10 cellular contexts compared by ENCODE assay signal in genomic region chr4:158938462-158939044, GRCh38.
A peak's percentile ranks its signal among the peaks of the same experiment; 100 is the strongest.
DNase-seq lines count a peak whose midpoint lies in the region; ATAC-seq and TF ChIP-seq lines count a peak whose summit lies in the region.
"Had no signal": no experiment of that assay in that cellular context is flagged by ENCODE, and none has a peak within 500 bp of the region (broad histone marks: within the 10 kb centered on the region; RNA-seq: fewer than 3 reads in every experiment).

No MANE protein-coding gene starts in this region.

- no peak for TF ChIP-seq CTCF in WTC11 (IDR thresholded peaks at IDR 0.05)

- H3K4me3 ChIP-seq in skeletal muscle cell (ENCODE audit: low read depth, low read length): no peak overlapping the region

- POLR2A ChIA-PET in WTC11 (lab: Charles Lee): no interaction called here

- H3K27me3 Mint-ChIP-seq in WTC11 (ENCODE audit: low read depth): no peaks in the 10 kb centered on the region

- ATAC-seq in GM21515 (IDR thresholded peaks at IDR 0.05; ENCODE audit: unreplicated experiment): no peak
- no peak for ATAC-seq in WTC11

- DNase-seq in NCI-H1092 treated with DMSO at 0.1 percent for 48 hours (lab: John Stamatoyannopoulos, UW) (peak; percentile 32), NCI-H1092 (lab: John Stamatoyannopoulos, UW) (no peak), NCI-H446 (lab: John Stamatoyannopoulos, UW) (peak; percentile 77 to 91), fibroblast of gingiva (ENCODE audit: low read depth) (peak; percentile 91), skeletal muscle cell (ENCODE audit: low read depth) (peak; percentile 56), WTC11 (ENCODE audit: low spot score) (no peak), T-helper 9 cell (no peak)
- DNase-seq: Calu3, NCI-H526 had no signal

- H3K4me1 Mint-ChIP-seq in WTC11: peaks cover 5% of the 10 kb centered on the region

- no peaks in the 10 kb centered on the region for H3K9me3 Mint-ChIP-seq in WTC11

- CTCF ChIA-PET in WTC11 (lab: Charles Lee): no interaction called here

- H3K36me3 Mint-ChIP-seq in WTC11: no peaks in the 10 kb centered on the region

- no peak overlapping the region for H3K4me3 Mint-ChIP-seq in WTC11

- no peak overlapping the region for H3K27ac Mint-ChIP-seq in WTC11

TF ChIP-seq in WTC11, 78 proteins besides CTCF, POLR2A, EP300 and RAD21:
- TF ChIP-seq, protein P1, sequence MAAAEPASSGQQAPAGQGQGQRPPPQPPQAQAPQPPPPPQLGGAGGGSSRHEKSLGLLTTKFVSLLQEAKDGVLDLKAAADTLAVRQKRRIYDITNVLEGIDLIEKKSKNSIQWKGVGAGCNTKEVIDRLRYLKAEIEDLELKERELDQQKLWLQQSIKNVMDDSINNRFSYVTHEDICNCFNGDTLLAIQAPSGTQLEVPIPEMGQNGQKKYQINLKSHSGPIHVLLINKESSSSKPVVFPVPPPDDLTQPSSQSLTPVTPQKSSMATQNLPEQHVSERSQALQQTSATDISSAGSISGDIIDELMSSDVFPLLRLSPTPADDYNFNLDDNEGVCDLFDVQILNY (CRISPR knock-in tag; IDR thresholded peaks at IDR 0.05): no peak
- TF ChIP-seq ESRRA (CRISPR knock-in tag; IDR thresholded peaks at IDR 0.05; ENCODE audit: borderline replicate concordance): no peak
- TF ChIP-seq ZNF416 (CRISPR knock-in tag; IDR thresholded peaks at IDR 0.05): no peak
- no peak for TF ChIP-seq GABPB1 (CRISPR knock-in tag; IDR thresholded peaks at IDR 0.05)
- TF ChIP-seq JAZF1 (CRISPR knock-in tag; IDR thresholded peaks at IDR 0.05): no peak
- no peak for TF ChIP-seq GRHL2 (CRISPR knock-in tag; IDR thresholded peaks at IDR 0.05; ENCODE audit: insufficient replicate concordance, severe bottlenecking)
- TF ChIP-seq CREB1 (CRISPR knock-in tag; IDR thresholded peaks at IDR 0.05): no peak
- no peak for TF ChIP-seq OVOL2 (CRISPR knock-in tag; IDR thresholded peaks at IDR 0.05; ENCODE audit: borderline replicate concordance)
- TF ChIP-seq IRF2 (CRISPR knock-in tag; IDR thresholded peaks at IDR 0.05; ENCODE audit: borderline replicate concordance, low read depth): no peak
- TF ChIP-seq TEAD4 (CRISPR knock-in tag; IDR thresholded peaks at IDR 0.05): no peak
- TF ChIP-seq SMAD3 (CRISPR knock-in tag; IDR thresholded peaks at IDR 0.05; ENCODE audit: borderline replicate concordance): no peak
- TF ChIP-seq SOX15 (CRISPR knock-in tag; IDR thresholded peaks at IDR 0.05): no peak
- no peak for TF ChIP-seq TP53 (CRISPR knock-in tag; IDR thresholded peaks at IDR 0.05)

Comparison
In these comparisons a context has a peak if more than half of its experiments do, and no peak if none do; other contexts are left out.
1. DNase-seq: peak in NCI-H1092 treated with DMSO at 0.1 percent for 48 hours (single experiment), NCI-H446 (2 of 2), fibroblast of gingiva (single experiment) and skeletal muscle cell (single experiment); none in NCI-H1092 (single experiment), WTC11 (single experiment) and T-helper 9 cell (single experiment).